ENCODE assay signal across 10 cellular contexts in the genomic region with DNA sequence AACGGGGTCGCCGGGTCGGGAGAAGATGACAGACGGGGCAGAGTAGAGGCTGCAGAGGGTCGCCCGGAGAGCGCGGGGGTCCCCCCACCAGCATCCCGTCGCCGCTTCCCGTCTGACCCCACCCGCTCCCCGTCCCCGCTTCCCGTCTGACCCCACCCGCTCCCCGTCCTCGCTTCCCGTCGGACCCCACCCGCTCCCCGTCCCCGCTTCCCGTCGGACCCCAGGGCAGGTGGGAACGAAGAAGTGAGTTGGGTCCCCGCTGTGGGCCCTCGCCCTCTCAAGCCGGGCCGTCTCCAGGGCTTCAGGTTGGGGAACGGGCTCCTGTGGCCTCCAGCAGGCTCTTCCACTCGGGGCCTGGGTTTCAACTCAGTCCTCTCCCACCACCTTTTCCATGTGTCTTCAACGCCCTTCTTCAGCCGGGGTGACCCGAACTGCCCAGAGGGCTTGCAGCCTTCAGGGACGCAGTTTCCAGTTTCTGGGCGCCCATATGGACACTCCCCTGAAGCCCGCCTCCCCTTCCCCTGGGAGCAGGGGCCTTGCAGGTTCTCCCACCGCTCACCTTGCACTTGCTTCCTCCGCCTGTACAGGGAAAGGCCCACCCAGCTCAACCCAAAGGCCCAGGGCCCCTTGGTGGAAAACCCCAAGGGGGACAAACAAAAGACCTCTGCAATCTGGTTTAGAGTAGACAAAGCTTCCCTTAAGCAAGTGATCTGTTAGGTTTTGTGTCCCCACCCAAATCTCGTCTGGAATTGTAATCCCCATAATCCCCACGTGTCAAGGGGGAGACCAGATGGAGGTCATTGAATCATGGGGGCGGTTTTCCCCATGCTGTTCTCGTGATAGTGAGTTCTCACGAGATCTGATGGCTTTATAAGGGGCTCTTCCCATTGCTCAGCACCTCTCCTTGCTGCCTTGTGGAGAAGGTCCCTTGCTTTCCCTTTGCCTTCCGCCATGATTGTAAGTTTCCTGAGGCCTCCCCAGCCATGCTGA.
DNase-seq lines count a peak whose midpoint lies in the region; ATAC-seq, FAIRE-seq and TF ChIP-seq lines count a peak whose summit lies in the region.
"Had no signal": no experiment of that assay in that cellular context is flagged by ENCODE, and none has a peak within 500 bp of the region (broad histone marks: within the 10 kb centered on the region; RNA-seq: fewer than 3 reads in every experiment).

No MANE protein-coding gene starts in this region.

- no peaks in the 10 kb centered on the region for H3K36me3 Mint-ChIP-seq in activated naive CD4-positive, alpha-beta T cell treated with anti-CD3 and anti-CD28 coated beads for 36 hours (ENCODE audit: low read depth)
- no peaks in the 10 kb centered on the region for H3K36me3 Mint-ChIP-seq in activated naive CD4-positive, alpha-beta T cell treated with anti-CD3 and anti-CD28 coated beads, Interleukin-2, amount 50 U/mL, for 72 hours
- H3K36me3 Mint-ChIP-seq in WTC11 (no peaks in the 10 kb centered on the region; the same call in 1 of the 2 replicates), immature natural killer cell (no peaks in the 10 kb centered on the region)
- H3K36me3 Mint-ChIP-seq in stimulated activated naive B cell treated with anti-CD40 and anti-IgM and Interleukin-4, amounts not matched to agents 10 μg/mL and 1 μg/mL and 100 μg/mL, for 72 hours: peaks cover 0 to 4% of the 10 kb centered on the region in 2 donors

- H3K27me3 Mint-ChIP-seq in activated naive CD4-positive, alpha-beta T cell treated with anti-CD3 and anti-CD28 coated beads for 36 hours (ENCODE audit: low read depth): peaks cover 39% of the 10 kb centered on the region
- H3K27me3 Mint-ChIP-seq in WTC11 (ENCODE audit: low read depth) (peaks cover 44% of the 10 kb centered on the region), immature natural killer cell (ENCODE audit: low read depth in 3 of 3) (peaks cover 14 to 16% (median 14%) of the 10 kb centered on the region in 3 donors)
- peaks cover 48 to 63% of the 10 kb centered on the region in 2 donors for H3K27me3 Mint-ChIP-seq in stimulated activated naive B cell treated with anti-CD40 and anti-IgM and Interleukin-4, amounts not matched to agents 10 μg/mL and 1 μg/mL and 100 μg/mL, for 72 hours

- DNase-seq in activated naive CD4-positive, alpha-beta T cell treated with anti-CD3 and anti-CD28 coated beads for 36 hours: no peak
- DNase-seq in activated naive CD4-positive, alpha-beta T cell treated with anti-CD3 and anti-CD28 coated beads, Interleukin-2, amount 50 U/mL, for 72 hours (ENCODE audit: low spot score in 2 of 2): no peak
- DNase-seq in WTC11 (ENCODE audit: low spot score) (peak; percentile 24), immature natural killer cell (no peak), GM12892 (ENCODE audit: insufficient read length) (no peak)
- DNase-seq in stimulated activated naive B cell treated with anti-CD40 and anti-IgM and Interleukin-4, amounts not matched to agents 10 μg/mL and 1 μg/mL and 100 μg/mL, for 72 hours: no peak
- DNase-seq: foreskin keratinocyte, HCEC 1CT had no signal

- no peak for FAIRE-seq in GM12892 (lab: Jason Lieb, UNC)

- H3K4me1 Mint-ChIP-seq in activated naive CD4-positive, alpha-beta T cell treated with anti-CD3 and anti-CD28 coated beads for 36 hours (ENCODE audit: low read depth): peaks cover 8% of the 10 kb centered on the region
- peaks cover 31% of the 10 kb centered on the region for H3K4me1 Mint-ChIP-seq in WTC11
- H3K4me1 Mint-ChIP-seq in immature natural killer cell: peaks cover 4 to 5% of the 10 kb centered on the region in 2 donors
- H3K4me1 Mint-ChIP-seq in stimulated activated naive B cell treated with anti-CD40 and anti-IgM and Interleukin-4, amounts not matched to agents 10 μg/mL and 1 μg/mL and 100 μg/mL, for 72 hours: peaks cover 0 to 3% of the 10 kb centered on the region in 2 donors

- no peak for ATAC-seq in activated naive CD4-positive, alpha-beta T cell treated with anti-CD3 and anti-CD28 coated beads, Interleukin-2, amount 50 U/mL, for 72 hours
- ATAC-seq in WTC11 (peak; percentile 12), GM21390 (IDR thresholded peaks at IDR 0.05; ENCODE audit: unreplicated experiment) (no peak), HG03196 (IDR thresholded peaks at IDR 0.05; ENCODE audit: unreplicated experiment) (no peak)
- no peak for ATAC-seq in stimulated activated naive B cell treated with anti-CD40 and anti-IgM and Interleukin-4, amounts not matched to agents 10 μg/mL and 1 μg/mL and 100 μg/mL, for 72 hours (replicated peaks)

- H3K4me3 Mint-ChIP-seq in activated naive CD4-positive, alpha-beta T cell treated with anti-CD3 and anti-CD28 coated beads for 36 hours: peak overlapping the region; percentile 31
- peak overlapping the region; percentile 70 for H3K4me3 Mint-ChIP-seq in WTC11
- H3K4me3 Mint-ChIP-seq in immature natural killer cell: peak overlapping the region in 3 of 5 donors; percentile 17 to 39 (median 23)
- H3K4me3 Mint-ChIP-seq in stimulated activated naive B cell treated with anti-CD40 and anti-IgM and Interleukin-4, amounts not matched to agents 10 μg/mL and 1 μg/mL and 100 μg/mL, for 72 hours: peak overlapping the region; percentile 14 to 51

- no peak for TF ChIP-seq CTCF in WTC11 (IDR thresholded peaks at IDR 0.05)

- H3K9me3 Mint-ChIP-seq in activated naive CD4-positive, alpha-beta T cell treated with anti-CD3 and anti-CD28 coated beads for 36 hours: no peaks in the 10 kb centered on the region
- H3K9me3 Mint-ChIP-seq in activated naive CD4-positive, alpha-beta T cell treated with anti-CD3 and anti-CD28 coated beads, Interleukin-2, amount 50 U/mL, for 72 hours: no peaks in the 10 kb centered on the region
- peaks cover 19% of the 10 kb centered on the region for H3K9me3 Mint-ChIP-seq in WTC11
- no peaks in the 10 kb centered on the region for H3K9me3 Mint-ChIP-seq in immature natural killer cell
- H3K9me3 Mint-ChIP-seq in stimulated activated naive B cell treated with anti-CD40 and anti-IgM and Interleukin-4, amounts not matched to agents 10 μg/mL and 1 μg/mL and 100 μg/mL, for 72 hours: peaks cover 0 to 5% of the 10 kb centered on the region in 2 donors

- POLR2A ChIA-PET in WTC11 (lab: Charles Lee): no interaction called here

- CTCF ChIA-PET in activated naive CD4-positive, alpha-beta T cell treated with anti-CD3 and anti-CD28 coated beads for 36 hours (lab: Charles Lee): interaction anchor here (0.6 to 2.0 kb wide), 4 partner anchors 70 to 85 kb away, joined by 3 to 9 read pairs (median 4); no protein-coding TSS in a partner anchor
- CTCF ChIA-PET in WTC11 (lab: Charles Lee): interaction anchor here (0.6 to 1.6 kb wide), 18 partner anchors 12 to 144 kb away, joined by 3 to 13 read pairs (median 3); a partner anchor contains a TSS

- intact Hi-C loops in activated naive CD4-positive, alpha-beta T cell treated with anti-CD3 and anti-CD28 coated beads for 36 hours (cut with micrococcal nuclease): loop anchor here (2.0 kb wide), 1 partner anchor 103 kb away; no protein-coding TSS in a partner anchor

- no peak overlapping the region for H3K27ac Mint-ChIP-seq in activated naive CD4-positive, alpha-beta T cell treated with anti-CD3 and anti-CD28 coated beads for 36 hours
- H3K27ac Mint-ChIP-seq in activated naive CD4-positive, alpha-beta T cell treated with anti-CD3 and anti-CD28 coated beads, Interleukin-2, amount 50 U/mL, for 72 hours: no peak overlapping the region
- no peak overlapping the region for H3K27ac Mint-ChIP-seq in WTC11
- no peak overlapping the region for H3K27ac Mint-ChIP-seq in immature natural killer cell
- H3K27ac Mint-ChIP-seq in stimulated activated naive B cell treated with anti-CD40 and anti-IgM and Interleukin-4, amounts not matched to agents 10 μg/mL and 1 μg/mL and 100 μg/mL, for 72 hours: no peak overlapping the region

- TF ChIP-seq POLR2A in GM12892 (IDR thresholded peaks at IDR 0.05; ENCODE audit: low read depth, low read length): no peak

TF ChIP-seq in WTC11, 78 proteins besides CTCF, POLR2A, EP300 and RAD21:
- TF ChIP-seq, protein P1, sequence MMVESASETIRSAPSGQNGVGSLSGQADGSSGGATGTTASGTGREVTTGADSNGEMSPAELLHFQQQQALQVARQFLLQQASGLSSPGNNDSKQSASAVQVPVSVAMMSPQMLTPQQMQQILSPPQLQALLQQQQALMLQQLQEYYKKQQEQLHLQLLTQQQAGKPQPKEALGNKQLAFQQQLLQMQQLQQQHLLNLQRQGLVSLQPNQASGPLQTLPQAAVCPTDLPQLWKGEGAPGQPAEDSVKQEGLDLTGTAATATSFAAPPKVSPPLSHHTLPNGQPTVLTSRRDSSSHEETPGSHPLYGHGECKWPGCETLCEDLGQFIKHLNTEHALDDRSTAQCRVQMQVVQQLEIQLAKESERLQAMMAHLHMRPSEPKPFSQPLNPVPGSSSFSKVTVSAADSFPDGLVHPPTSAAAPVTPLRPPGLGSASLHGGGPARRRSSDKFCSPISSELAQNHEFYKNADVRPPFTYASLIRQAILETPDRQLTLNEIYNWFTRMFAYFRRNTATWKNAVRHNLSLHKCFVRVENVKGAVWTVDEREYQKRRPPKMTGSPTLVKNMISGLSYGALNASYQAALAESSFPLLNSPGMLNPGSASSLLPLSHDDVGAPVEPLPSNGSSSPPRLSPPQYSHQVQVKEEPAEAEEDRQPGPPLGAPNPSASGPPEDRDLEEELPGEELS (CRISPR knock-in tag; IDR thresholded peaks at IDR 0.05): no peak
